ENCODE assay signal across 8 cellular contexts in genomic region chr3:50292159-50292923, GRCh38. TPM values are rescaled to one million over a fixed set of nuclear protein-coding genes. Genes with fewer than 3 reads are reported as not detected.
DNase-seq lines count a peak whose midpoint lies in the region; ATAC-seq and TF ChIP-seq lines count a peak whose summit lies in the region.

Gene IFRD2, minus strand, starts transcription at chr3:50292429. Its CDS starts 155 bp downstream, at chr3:50292274.

- TF ChIP-seq POLR2A in NB4 (IDR thresholded peaks at IDR 0.05; ENCODE audit: extremely low read depth, insufficient read length), result peak; percentile 62
- TF ChIP-seq POLR2A in gastroesophageal sphincter (IDR thresholded peaks at IDR 0.05), result peak; percentile 40 to 70

- H3K36me3 ChIP-seq in SK-N-MC (ENCODE audit: insufficient read depth, low read length) (peaks cover 14% of the 10 kb centered on the region; the same call in 1 of the 2 replicates), gastroesophageal sphincter (peaks cover 0 to 43% of the 10 kb centered on the region in 2 donors)

- no peak for TF ChIP-seq CTCF in HFFc6 (IDR thresholded peaks at IDR 0.05)
- TF ChIP-seq CTCF in NB4 (IDR thresholded peaks at IDR 0.05; ENCODE audit: low read depth, low read length), result no peak
- TF ChIP-seq CTCF in gastroesophageal sphincter (IDR thresholded peaks at IDR 0.05), result no peak

- peaks cover 20% of the 10 kb centered on the region for H3K4me1 Mint-ChIP-seq in HFFc6 (ENCODE audit: low read depth)
- H3K4me1 Mint-ChIP-seq in activated naive CD4-positive, alpha-beta T cell treated with anti-CD3 and anti-CD28 coated beads, Interleukin-2, amount 10 ng/mL, durations not matched to agents 7 days and 5 days, result peaks cover 35% of the 10 kb centered on the region

- DNase-seq in GM04503 (ENCODE audit: low read depth) (peak; percentile 89), HFFc6 (peak; percentile 98), NB4 (ENCODE audit: low read depth) (peak; percentile 99), SK-N-MC (ENCODE audit: low read depth, low spot score) (peak; percentile 70), non-pigmented ciliary epithelial cell (ENCODE audit: low read depth) (peak; percentile 84), superior temporal gyrus (ENCODE audit: extremely low spot score) (peak; percentile 98)
- peak; percentile 98 for DNase-seq in activated naive CD4-positive, alpha-beta T cell treated with anti-CD3 and anti-CD28 coated beads, Interleukin-2, amount 10 ng/mL, durations not matched to agents 7 days and 5 days

- no peak for TF ChIP-seq EP300 in gastroesophageal sphincter (IDR thresholded peaks at IDR 0.05)

- ATAC-seq in gastroesophageal sphincter, result peak; percentile 98

- no peaks in the 10 kb centered on the region for H3K9me3 Mint-ChIP-seq in HFFc6
- H3K9me3 Mint-ChIP-seq in activated naive CD4-positive, alpha-beta T cell treated with anti-CD3 and anti-CD28 coated beads, Interleukin-2, amount 10 ng/mL, durations not matched to agents 7 days and 5 days, result no peaks in the 10 kb centered on the region

- WGBS in gastroesophageal sphincter (ENCODE audit: low coverage in 1 of 2), 2 donors, result no CpG with 5 or more reads among the region's 65 CpGs

- peaks cover 5% of the 10 kb centered on the region for H3K36me3 Mint-ChIP-seq in HFFc6 (ENCODE audit: low read depth)
- H3K36me3 Mint-ChIP-seq in activated naive CD4-positive, alpha-beta T cell treated with anti-CD3 and anti-CD28 coated beads, Interleukin-2, amount 10 ng/mL, durations not matched to agents 7 days and 5 days, result peaks cover 18% of the 10 kb centered on the region

- peak within 1 kb of the TSS; percentile 95 for H3K27ac Mint-ChIP-seq in HFFc6
- peak within 1 kb of the TSS; percentile 95 for H3K27ac Mint-ChIP-seq in activated naive CD4-positive, alpha-beta T cell treated with anti-CD3 and anti-CD28 coated beads, Interleukin-2, amount 10 ng/mL, durations not matched to agents 7 days and 5 days

- peak within 1 kb of the TSS; percentile 92 for H3K4me3 Mint-ChIP-seq in HFFc6
- H3K4me3 Mint-ChIP-seq in activated naive CD4-positive, alpha-beta T cell treated with anti-CD3 and anti-CD28 coated beads, Interleukin-2, amount 10 ng/mL, durations not matched to agents 7 days and 5 days, result peak within 1 kb of the TSS; percentile 79

- H3K27ac ChIP-seq in SK-N-MC, result 0 out of 2 replicates have a peak within 1 kb of the TSS, but pooled peaks have one; percentile 31
- H3K27ac ChIP-seq in gastroesophageal sphincter, result peak within 1 kb of the TSS; percentile 69 to 93 (median 90)

- peaks cover 1% of the 10 kb centered on the region; the same call in 1 of the 2 replicates for H3K27me3 Mint-ChIP-seq in HFFc6 (ENCODE audit: insufficient read depth)
- H3K27me3 Mint-ChIP-seq in activated naive CD4-positive, alpha-beta T cell treated with anti-CD3 and anti-CD28 coated beads, Interleukin-2, amount 10 ng/mL, durations not matched to agents 7 days and 5 days, result no peaks in the 10 kb centered on the region

- H3K9me3 ChIP-seq in SK-N-MC (ENCODE audit: low read depth, low read length) (no peaks in the 10 kb centered on the region), gastroesophageal sphincter (no peaks in the 10 kb centered on the region)

- CTCF ChIA-PET in activated naive CD4-positive, alpha-beta T cell treated with anti-CD3 and anti-CD28 coated beads, Interleukin-2, amount 10 ng/mL, durations not matched to agents 7 days and 5 days (lab: Charles Lee), result interaction anchor here (1.8 kb wide), 1 partner anchor 32 kb away, joined by 9 read pairs; no protein-coding TSS in a partner anchor

- H3K27me3 ChIP-seq in gastroesophageal sphincter, result no peaks in the 10 kb centered on the region

- H3K4me3 ChIP-seq in NB4 (ENCODE audit: low read depth, low read length) (peak within 1 kb of the TSS; percentile 98), SK-N-MC (peak within 1 kb of the TSS; percentile 84), gastroesophageal sphincter (peak within 1 kb of the TSS; percentile 97 to 100)

- peak within 1 kb of the TSS; percentile 89 for H3K9ac ChIP-seq in SK-N-MC (ENCODE audit: insufficient read length)

- H3K4me1 ChIP-seq in gastroesophageal sphincter, result peaks cover 0 to 31% (median 14%) of the 10 kb centered on the region in 3 donors

RNA-seq across cellular contexts. Expression of gene IFRD2, which starts in this region (rescaled TPM):
- 100 to 1,000 TPM in 1 of 6 experiments, 10 to 100 TPM in 5; 71.2 to 102 (median 74.6) TPM for total RNA-seq in HFFc6 (2021; fragmentation: NEBNext Ultra II Directional; extraction: Animal tissue kit (Norgen Biotek cat#: 25700))
- 10 to 100 TPM; 37.3 to 85.4 (median 64.9) TPM for total RNA-seq in gastroesophageal sphincter

Comparison
In these comparisons a context has a peak if more than half of its experiments do, and no peak if none do; other contexts are left out.
1. Peak in every context shown above with its lines: DNase-seq, ATAC-seq, H3K4me3 ChIP-seq and H3K27ac ChIP-seq.